Comparison of ENCODE assay signal across 1 cellular context in genomic region chr3:136152963-136153362, GRCh38.
TF ChIP-seq lines count a peak whose summit lies in the region.

No MANE protein-coding gene starts in this region.

TF ChIP-seq in HepG2, 621 proteins besides CTCF, POLR2A, EP300 and RAD21:
- TF ChIP-seq ZNF646 (CRISPR knock-in tag; IDR thresholded peaks at IDR 0.05), result peak; percentile 47; the same call in 1 of the 2 replicates
- TF ChIP-seq SP4 (CRISPR knock-in tag; IDR thresholded peaks at IDR 0.05), result no peak
- TF ChIP-seq NR2F6 (IDR thresholded peaks at IDR 0.05), result no peak
- TF ChIP-seq NR2F6 (CRISPR knock-in tag; IDR thresholded peaks at IDR 0.05), result 0 out of 2 replicates have a peak, but pooled peaks have one; percentile 4
- TF ChIP-seq SMYD3 (CRISPR knock-in tag; IDR thresholded peaks at IDR 0.05), result no peak
- TF ChIP-seq ZNF460 (CRISPR knock-in tag; IDR thresholded peaks at IDR 0.05; ENCODE audit: borderline replicate concordance), result peak; percentile 84
- peak; percentile 39; the same call in 1 of the 2 replicates for TF ChIP-seq ZMYM4 (CRISPR knock-in tag; IDR thresholded peaks at IDR 0.05)
- TF ChIP-seq ZBTB33 (CRISPR knock-in tag; IDR thresholded peaks at IDR 0.05), result peak; percentile 42; the same call in 1 of the 2 replicates
- TF ChIP-seq HNF4A (CRISPR knock-in tag; IDR thresholded peaks at IDR 0.05), result peak; percentile 38
